In genomic region chr2:154462634-154463033, GRCh38 we compare ENCODE assay signal across 1 cellular context.
TF ChIP-seq lines count a peak whose summit lies in the region.

No MANE protein-coding gene starts in this region.

TF ChIP-seq in HepG2, 621 proteins besides CTCF, POLR2A, EP300 and RAD21 (continued from another document and continues in another):
- no peak for TF ChIP-seq ZNF432 (CRISPR knock-in tag; IDR thresholded peaks at IDR 0.05; ENCODE audit: borderline replicate concordance)
- peak; percentile 64 for TF ChIP-seq NR2F6 (IDR thresholded peaks at IDR 0.05)
- TF ChIP-seq NR2F6 (CRISPR knock-in tag; IDR thresholded peaks at IDR 0.05): peak; percentile 57; the same call in 1 of the 2 replicates
- no peak for TF ChIP-seq ZSCAN22 (CRISPR knock-in tag; IDR thresholded peaks at IDR 0.05)
- no peak for TF ChIP-seq MYC (CRISPR knock-in tag; IDR thresholded peaks at IDR 0.05; ENCODE audit: borderline replicate concordance)
- no peak for TF ChIP-seq ZNF770 (CRISPR knock-in tag; IDR thresholded peaks at IDR 0.05)
- no peak for TF ChIP-seq ZNF33B (CRISPR knock-in tag; IDR thresholded peaks at IDR 0.05)
- TF ChIP-seq ZNF317 (CRISPR knock-in tag; IDR thresholded peaks at IDR 0.05): no peak
- no peak for TF ChIP-seq ZNF354B (CRISPR knock-in tag; IDR thresholded peaks at IDR 0.05)
- peak; percentile 70; the same call in 1 of the 2 replicates for TF ChIP-seq ARNTL (CRISPR knock-in tag; IDR thresholded peaks at IDR 0.05)
- TF ChIP-seq CREB1 (IDR thresholded peaks at IDR 0.05): no peak
- peak; percentile 61; the same call in 1 of the 2 replicates for TF ChIP-seq CREB1 (CRISPR knock-in tag; IDR thresholded peaks at IDR 0.05)
- no peak for TF ChIP-seq ZFYVE20 (CRISPR knock-in tag; IDR thresholded peaks at IDR 0.05; ENCODE audit: borderline replicate concordance, low read depth)
- TF ChIP-seq RBM39 (IDR thresholded peaks at IDR 0.05; ENCODE audit: low read depth, low read length, poor library complexity, severe bottlenecking): no peak
- TF ChIP-seq ZNF34 (CRISPR knock-in tag; IDR thresholded peaks at IDR 0.05; ENCODE audit: borderline replicate concordance): no peak
- no peak for TF ChIP-seq IRF1 (CRISPR knock-in tag; IDR thresholded peaks at IDR 0.05; ENCODE audit: low read depth)
- TF ChIP-seq TFDP1 (CRISPR knock-in tag; IDR thresholded peaks at IDR 0.05; ENCODE audit: borderline replicate concordance): no peak
- TF ChIP-seq ZNF776 (CRISPR knock-in tag; IDR thresholded peaks at IDR 0.05): no peak
- TF ChIP-seq ZBTB39 (CRISPR knock-in tag; IDR thresholded peaks at IDR 0.05): no peak
- TF ChIP-seq REST (IDR thresholded peaks at IDR 0.05; ENCODE audit: borderline replicate concordance in 1 of 2, low read depth in 1 of 2, low read length in 2 of 2): no peak
- TF ChIP-seq ZNF710 (CRISPR knock-in tag; IDR thresholded peaks at IDR 0.05; ENCODE audit: borderline replicate concordance): no peak
- no peak for TF ChIP-seq ELF4 (CRISPR knock-in tag; IDR thresholded peaks at IDR 0.05; ENCODE audit: borderline replicate concordance)
- TF ChIP-seq RFX5 (IDR thresholded peaks at IDR 0.05; ENCODE audit: low read depth, low read length): no peak
- TF ChIP-seq FOXO1 (CRISPR knock-in tag; IDR thresholded peaks at IDR 0.05): peak; percentile 27; the same call in 1 of the 2 replicates
- no peak for TF ChIP-seq CSRNP1 (CRISPR knock-in tag; IDR thresholded peaks at IDR 0.05)
- TF ChIP-seq ZNF329 (CRISPR knock-in tag; IDR thresholded peaks at IDR 0.05; ENCODE audit: low read depth): no peak
- no peak for TF ChIP-seq SMAD3 (CRISPR knock-in tag; IDR thresholded peaks at IDR 0.05)
- no peak for TF ChIP-seq DNMT1 (CRISPR knock-in tag; IDR thresholded peaks at IDR 0.05)
- no peak for TF ChIP-seq ZMYM3 (CRISPR knock-in tag; IDR thresholded peaks at IDR 0.05)
- TF ChIP-seq U2AF1 (optimal IDR thresholded peaks at IDR 0.05; ENCODE audit: low read depth, low read length): no peak
- no peak for TF ChIP-seq ZNF468 (CRISPR knock-in tag; IDR thresholded peaks at IDR 0.05)
- no peak for TF ChIP-seq CENPBD1 (CRISPR knock-in tag; IDR thresholded peaks at IDR 0.05; ENCODE audit: borderline replicate concordance, low read depth)
- TF ChIP-seq ATF7-NPFF (CRISPR knock-in tag; IDR thresholded peaks at IDR 0.05; ENCODE audit: low read depth): no peak
- no peak for TF ChIP-seq RFXAP (CRISPR knock-in tag; IDR thresholded peaks at IDR 0.05; ENCODE audit: borderline replicate concordance)
- no peak for TF ChIP-seq HMGXB3 (CRISPR knock-in tag; IDR thresholded peaks at IDR 0.05; ENCODE audit: borderline replicate concordance)
- TF ChIP-seq SRSF1 (optimal IDR thresholded peaks at IDR 0.05; ENCODE audit: low read depth, low read length): no peak
- 0 out of 2 replicates have a peak, but pooled peaks have one; percentile 53 for TF ChIP-seq MED13 (CRISPR knock-in tag; IDR thresholded peaks at IDR 0.05)
- TF ChIP-seq ZNF576 (CRISPR knock-in tag; IDR thresholded peaks at IDR 0.05): no peak
- no peak for TF ChIP-seq FOXP1 (IDR thresholded peaks at IDR 0.05)
- peak; percentile 62; the same call in 1 of the 2 replicates for TF ChIP-seq FOXP1 (CRISPR knock-in tag; IDR thresholded peaks at IDR 0.05)
- peak; percentile 42; the same call in 1 of the 2 replicates for TF ChIP-seq ZNF331 (CRISPR knock-in tag; IDR thresholded peaks at IDR 0.05)
- TF ChIP-seq PLSCR1 (CRISPR knock-in tag; IDR thresholded peaks at IDR 0.05; ENCODE audit: borderline replicate concordance): no peak
